In the genomic region with DNA sequence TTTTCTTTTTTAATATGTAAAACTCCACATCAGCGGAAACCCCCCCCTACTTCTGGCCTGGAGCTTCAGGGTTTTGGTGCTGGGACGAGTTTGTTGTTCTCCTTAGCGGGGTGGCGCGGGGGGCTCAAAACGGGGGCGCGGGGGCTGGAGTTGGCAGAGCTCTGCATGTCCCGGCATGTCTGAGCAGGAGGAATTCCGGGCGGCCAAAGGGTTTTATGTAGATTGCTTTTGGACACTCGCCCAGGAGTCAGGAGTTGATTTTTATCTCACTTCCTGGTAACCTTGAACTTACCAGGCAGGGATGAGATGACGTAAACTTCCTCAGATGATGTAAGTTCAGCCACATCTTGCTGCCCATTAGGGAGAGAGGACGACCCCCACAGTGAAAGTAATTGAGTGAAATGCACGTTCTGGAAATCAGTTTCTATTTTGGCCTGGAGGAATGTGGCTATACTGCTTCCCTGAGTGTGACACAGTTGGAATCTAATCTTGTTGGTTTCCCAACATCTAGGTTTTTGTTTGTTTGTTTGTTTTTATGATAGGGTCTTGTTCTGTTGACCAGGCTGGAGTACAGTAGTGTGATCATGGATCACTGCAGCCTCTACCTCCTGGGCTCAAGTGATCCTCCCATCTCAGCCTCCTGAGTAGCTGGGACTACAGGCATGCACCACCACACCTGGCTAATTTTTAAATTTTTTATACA, we compare ENCODE assay signal across 9 cellular contexts. TPM values are rescaled to one million over a fixed set of nuclear protein-coding genes. Genes with fewer than 3 reads are reported as not detected.
DNase-seq lines count a peak whose midpoint lies in the region; ATAC-seq and TF ChIP-seq lines count a peak whose summit lies in the region.
"Had no signal": no experiment of that assay in that cellular context is flagged by ENCODE, and none has a peak within 500 bp of the region (broad histone marks: within the 10 kb centered on the region; RNA-seq: fewer than 3 reads in every experiment).

No MANE protein-coding gene starts in this region.

- peak overlapping the region; percentile 99 for H3K27ac ChIP-seq in VCaP
- peak overlapping the region; percentile 89 to 91 for H3K27ac ChIP-seq in prostate gland

- intact Hi-C loops in prostate gland (cut with DNase I) = no loop called here

- DNase-seq in EH (ENCODE audit: low read depth) = peak; percentile 100
- DNase-seq in NCI-H128 (lab: John Stamatoyannopoulos, UW; ENCODE audit: unreplicated experiment) = peak; percentile 17
- DNase-seq in glutamatergic neuron = no peak
- peak; percentile 96 for DNase-seq in prostate gland (ENCODE audit: low spot score)
- DNase-seq in effector CD8-positive, alpha-beta T cell (lab: John Stamatoyannopoulos, UW) = no peak
- DNase-seq in GM20000 (ENCODE audit: low spot score) = no peak

- WGBS in prostate gland = 2% methylated on average over 15 of the region's 15 CpGs

- TF ChIP-seq POLR2A in prostate gland (IDR thresholded peaks at IDR 0.05) = no peak

- H3K27me3 Mint-ChIP-seq in glutamatergic neuron (ENCODE audit: unreplicated experiment) = peaks cover 4% of the 10 kb centered on the region

- H3K4me3 Mint-ChIP-seq in glutamatergic neuron (ENCODE audit: unreplicated experiment) = no peak overlapping the region

- H3K4me1 ChIP-seq in prostate gland (replicated peaks) = peaks cover 3% of the 10 kb centered on the region

- peak overlapping the region in 1 of 2 donors; percentile 11 for H3K4me3 ChIP-seq in prostate gland

- H3K9me3 ChIP-seq in prostate gland = no peaks in the 10 kb centered on the region

- H3K27me3 ChIP-seq in prostate gland (replicated peaks; ENCODE audit: insufficient read depth) = no peaks in the 10 kb centered on the region

- H3K9me3 Mint-ChIP-seq in glutamatergic neuron (ENCODE audit: unreplicated experiment) = peaks cover 10% of the 10 kb centered on the region

- peaks cover 6% of the 10 kb centered on the region for H3K4me1 Mint-ChIP-seq in glutamatergic neuron (ENCODE audit: low read depth, unreplicated experiment)

- ATAC-seq in GM18511 (IDR thresholded peaks at IDR 0.05; ENCODE audit: unreplicated experiment) = no peak

- TF ChIP-seq CTCF in VCaP (conservative IDR thresholded peaks at IDR 0.05) (no peak), glutamatergic neuron (IDR thresholded peaks at IDR 0.05; ENCODE audit: partially characterized antibody, unreplicated experiment) (no peak), prostate gland (IDR thresholded peaks at IDR 0.05) (no peak), GM20000 (IDR thresholded peaks at IDR 0.05; ENCODE audit: extremely low read depth, missing control alignments) (no peak)

- H3K36me3 Mint-ChIP-seq in glutamatergic neuron (ENCODE audit: unreplicated experiment) = peaks cover 6% of the 10 kb centered on the region

- no peaks in the 10 kb centered on the region for H3K36me3 ChIP-seq in prostate gland

- H3K27ac Mint-ChIP-seq in glutamatergic neuron (ENCODE audit: unreplicated experiment) = peak overlapping the region; percentile 52

RNA-seq across cellular contexts. Expression of gene GDF15, which starts 21.0 kb away (rescaled TPM):
- total RNA-seq in glutamatergic neuron (ENCODE audit: unreplicated experiment) = 8.9 TPM
- total RNA-seq in prostate gland = 100 to 1,000 TPM in 1 of 2 donors, 10 to 100 TPM in 1; 49.6 to 136 TPM
- total RNA-seq: T-helper 2 cell treated with Interferon-gamma antibody and Interleukin-4, amounts not matched to agents 100 ng/mL and 5 ng/mL, for 36 hours had no signal

RNA-seq across cellular contexts. Expression of gene PGPEP1, which starts 24.6 kb away (rescaled TPM):
- total RNA-seq in glutamatergic neuron (ENCODE audit: unreplicated experiment) (25.6 TPM), prostate gland (10 to 100 TPM; 18.0 to 37.3 TPM)

RNA-seq across cellular contexts. Expression of gene LRRC25, which starts 32.4 kb away (rescaled TPM):
- total RNA-seq in glutamatergic neuron (ENCODE audit: unreplicated experiment) (not detected), prostate gland (1 to 10 TPM; 1.6 to 5.5 TPM)
- total RNA-seq: T-helper 2 cell treated with Interferon-gamma antibody and Interleukin-4, amounts not matched to agents 100 ng/mL and 5 ng/mL, for 36 hours had no signal

RNA-seq across cellular contexts. Expression of gene LSM4, which starts 42.1 kb away (rescaled TPM):
- total RNA-seq in glutamatergic neuron (ENCODE audit: unreplicated experiment) (137 TPM), prostate gland (100 to 1,000 TPM; 157 to 215 TPM)

RNA-seq across cellular contexts. Expression of gene SSBP4, which starts 54.2 kb away (rescaled TPM):
- total RNA-seq in glutamatergic neuron (ENCODE audit: unreplicated experiment) = 177 TPM
- 100 to 1,000 TPM in 1 of 2 donors, 10 to 100 TPM in 1; 71.5 to 120 TPM for total RNA-seq in prostate gland

Comparison
In these comparisons a context has a peak if more than half of its experiments do, and no peak if none do; other contexts are left out.
1. DNase-seq: peak in EH (single experiment), NCI-H128 (single experiment) and prostate gland (single experiment); none in glutamatergic neuron (single experiment), effector CD8-positive, alpha-beta T cell (single experiment) and GM20000 (single experiment).